In the genomic region with DNA sequence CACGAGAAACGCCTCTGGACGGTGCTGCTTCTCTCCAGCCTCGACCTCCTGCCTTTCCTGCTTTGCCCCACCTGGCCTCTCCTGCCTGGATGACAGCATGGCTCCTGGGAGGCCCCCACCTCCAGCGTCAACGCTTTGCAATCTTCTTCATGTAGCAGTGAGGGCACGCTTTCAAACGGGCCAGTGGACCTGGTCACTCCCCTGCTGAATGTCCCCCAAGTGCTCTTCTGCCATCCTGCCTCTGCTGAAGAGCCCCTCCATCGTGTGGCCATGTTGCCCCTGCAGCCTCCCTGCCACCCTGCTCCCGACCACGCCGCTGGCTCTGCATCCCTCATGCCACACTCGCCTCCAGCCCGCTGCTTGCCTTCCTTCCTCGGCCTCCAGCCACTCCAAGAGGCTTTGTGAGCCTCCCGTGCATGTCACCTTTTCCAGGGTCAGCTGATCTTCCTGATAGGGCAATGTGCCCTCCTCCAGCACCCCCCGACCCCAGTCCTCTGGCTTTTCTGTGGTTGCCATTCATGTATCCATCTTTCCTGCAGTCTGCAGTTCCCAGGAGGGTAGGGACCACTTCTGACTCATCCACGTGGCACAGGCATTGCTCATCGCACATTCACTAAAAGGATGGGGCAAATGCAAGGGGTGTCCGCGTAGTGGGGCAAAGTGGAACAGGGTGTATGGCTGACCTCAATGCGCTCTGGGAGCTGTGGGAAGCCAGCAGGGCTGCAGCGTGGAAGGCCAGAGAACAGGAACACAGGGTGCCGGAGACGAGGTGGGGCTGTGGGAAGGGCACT, we compare ENCODE assay signal across 17 cellular contexts.
A peak's percentile ranks its signal among the peaks of the same experiment; 100 is the strongest.
DNase-seq lines count a peak whose midpoint lies in the region; ATAC-seq and TF ChIP-seq lines count a peak whose summit lies in the region.
"Had no signal": no experiment of that assay in that cellular context is flagged by ENCODE, and none has a peak within 500 bp of the region (broad histone marks: within the 10 kb centered on the region; RNA-seq: fewer than 3 reads in every experiment).

No MANE protein-coding gene starts in this region.

- no peaks in the 10 kb centered on the region for H3K36me3 ChIP-seq in GM23338 (ENCODE audit: insufficient read depth)

- H3K36me3 Mint-ChIP-seq in T-helper 17 cell (ENCODE audit: low read depth): peaks cover 4% of the 10 kb centered on the region
- no peaks in the 10 kb centered on the region; the same call in 2 of the 3 replicates for H3K36me3 Mint-ChIP-seq in GM23338 (ENCODE audit: low read depth)

- no peaks in the 10 kb centered on the region for H3K9me2 ChIP-seq in GM23338 (ENCODE audit: insufficient read depth)

- H3K9me3 Mint-ChIP-seq in GM23338: no peaks in the 10 kb centered on the region

- no peaks in the 10 kb centered on the region for H3F3A ChIP-seq in GM23338 (replicated peaks; ENCODE audit: low read depth)

- no peaks in the 10 kb centered on the region for H4K20me1 ChIP-seq in GM23338 (replicated peaks; ENCODE audit: insufficient read depth)

- H3K4me3 ChIP-seq in GM23338: no peak overlapping the region
- H3K4me3 ChIP-seq: skin epidermis, testis had no signal

- H3K4me3 Mint-ChIP-seq in T-helper 17 cell (peak overlapping the region; percentile 60), GM23338 (no peak overlapping the region; the same call in 2 of the 3 replicates)
- H3K4me3 Mint-ChIP-seq: B cell had no signal

- in situ Hi-C loops in ACHN (cut with HindIII; ENCODE audit: low pct_ligation_motif_present, low pct_unique_long_range_greater_than_20kb, low sequenced_read_pairs): no loop called here

- H3K27ac ChIP-seq in caudate nucleus (ENCODE audit: low read depth, low read length) (no peak overlapping the region), GM23338 (ENCODE audit: low read depth) (no peak overlapping the region)
- H3K27ac ChIP-seq: skin epidermis, testis had no signal

- H3K27ac Mint-ChIP-seq in T-helper 17 cell (peak overlapping the region; percentile 88), GM23338 (no peak overlapping the region)
- H3K27ac Mint-ChIP-seq: B cell had no signal

- no peaks in the 10 kb centered on the region for H3K79me2 ChIP-seq in GM23338 (replicated peaks; ENCODE audit: insufficient read depth)

- H3K9me3 ChIP-seq in T-helper 17 cell (ENCODE audit: control insufficient read depth, low read length, poor library complexity, severe bottlenecking): no peaks in the 10 kb centered on the region
- H3K9me3 ChIP-seq: testis had no signal

- DNase-seq in ACHN: peak; percentile 76
- DNase-seq in ELR (ENCODE audit: low read depth): peak; percentile 52
- DNase-seq in T-helper 17 cell: no peak
- peak; percentile 45 for DNase-seq in glomerular visceral epithelial cell (ENCODE audit: extremely low spot score)
- DNase-seq in caudate nucleus (lab: John Stamatoyannopoulos, UW): no peak
- DNase-seq in cerebellum (ENCODE audit: low spot score): no peak
- no peak for DNase-seq in stimulated activated CD4-positive, alpha-beta T cell treated with anti-CD3 and anti-CD28 coated beads, Interleukin-4, amount 100 ng/mL, for 4 hours
- no peak for DNase-seq in GM23338 (ENCODE audit: low spot score)
- DNase-seq: DMS 273 treated with DMSO at 0.1 percent for 48 hours; hypothalamus; midbrain; NCI-H1105 treated with DMSO at 0.1 percent for 48 hours; stimulated activated CD4-positive, alpha-beta T cell treated with anti-CD3 and anti-CD28 coated beads, Interleukin-4, amount 100 ng/mL, for 24 hours; testis had no signal

- no peaks in the 10 kb centered on the region for H3K27me3 ChIP-seq in GM23338 (ENCODE audit: insufficient read depth)
- H3K27me3 ChIP-seq: testis had no signal

- TF ChIP-seq CTCF in GM23338 (conservative IDR thresholded peaks at IDR 0.05; ENCODE audit: low read depth in 2 of 2): no peak

- H3K27me3 Mint-ChIP-seq in T-helper 17 cell (no peaks in the 10 kb centered on the region), GM23338 (ENCODE audit: insufficient read depth, low read depth, poor library complexity) (peaks cover 26% of the 10 kb centered on the region)
- H3K27me3 Mint-ChIP-seq: B cell had no signal

- no peak for ATAC-seq in T-helper 17 cell
- ATAC-seq in GM23338: no peak
- ATAC-seq: Panc1 had no signal

- H2AFZ ChIP-seq in GM23338: no peak overlapping the region

- no peak overlapping the region for H3K4me2 ChIP-seq in GM23338

- no peaks in the 10 kb centered on the region for H3K4me1 ChIP-seq in GM23338 (ENCODE audit: insufficient read depth)

- H3K4me1 Mint-ChIP-seq in T-helper 17 cell (peaks cover 35% of the 10 kb centered on the region), GM23338 (peaks cover 3% of the 10 kb centered on the region; the same call in 2 of the 3 replicates)
- H3K4me1 Mint-ChIP-seq: B cell had no signal

TF ChIP-seq in GM23338, 12 proteins besides CTCF, POLR2A, EP300 and RAD21:
- TF ChIP-seq EZH2phosphoT487 (IDR thresholded peaks at IDR 0.05; ENCODE audit: unreplicated experiment) (no peak), ZNF114 (CRISPR knock-in tag; IDR thresholded peaks at IDR 0.05) (no peak), ZNF331 (CRISPR knock-in tag; IDR thresholded peaks at IDR 0.05; ENCODE audit: low read depth) (no peak), CREB1 (CRISPR knock-in tag; IDR thresholded peaks at IDR 0.05; ENCODE audit: low read depth) (no peak)

Comparison
In these comparisons a context has a peak if more than half of its experiments do, and no peak if none do; other contexts are left out.
1. DNase-seq: peak in ACHN (single experiment), ELR (single experiment) and glomerular visceral epithelial cell (single experiment); none in T-helper 17 cell (0 of 3), caudate nucleus (0 of 61), cerebellum (single experiment), stimulated activated CD4-positive, alpha-beta T cell treated with anti-CD3 and anti-CD28 coated beads, Interleukin-4, amount 100 ng/mL, for 4 hours (0 of 2) and GM23338 (single experiment).